In genomic region chr12:113933201-113933786, GRCh38 we compare ENCODE assay signal across 12 cellular contexts. TPM values are rescaled to one million over a fixed set of nuclear protein-coding genes. Genes with fewer than 3 reads are reported as not detected.
DNase-seq lines count a peak whose midpoint lies in the region; ATAC-seq and TF ChIP-seq lines count a peak whose summit lies in the region.
"Had no signal": no experiment of that assay in that cellular context is flagged by ENCODE, and none has a peak within 500 bp of the region (broad histone marks: within the 10 kb centered on the region; RNA-seq: fewer than 3 reads in every experiment).

No MANE protein-coding gene starts in this region.

- TF ChIP-seq CTCF in AG10803 (conservative IDR thresholded peaks at IDR 0.05; ENCODE audit: low read length) (no peak; the same call in 1 of the 2 replicates), neural crest cell (conservative IDR thresholded peaks at IDR 0.05) (no peak), omental fat pad (IDR thresholded peaks at IDR 0.05) (no peak)

- H3K9me3 Mint-ChIP-seq in neural crest cell = no peaks in the 10 kb centered on the region
- no peaks in the 10 kb centered on the region for H3K9me3 Mint-ChIP-seq in activated CD4-positive, alpha-beta memory T cell treated with anti-CD3 and anti-CD28 coated beads for 36 hours
- H3K9me3 Mint-ChIP-seq: CD4-positive, alpha-beta memory T cell had no signal

- CTCF ChIA-PET in activated CD4-positive, alpha-beta memory T cell treated with anti-CD3 and anti-CD28 coated beads for 36 hours (lab: Charles Lee) = no interaction called here

- H3K36me3 Mint-ChIP-seq in neural crest cell (ENCODE audit: low read depth) = peaks cover 5% of the 10 kb centered on the region
- peaks cover 46% of the 10 kb centered on the region for H3K36me3 Mint-ChIP-seq in activated CD4-positive, alpha-beta memory T cell treated with anti-CD3 and anti-CD28 coated beads for 36 hours

- no peaks in the 10 kb centered on the region for H3K9me3 ChIP-seq in SJSA1 (replicated peaks)
- H3K9me3 ChIP-seq: sigmoid colon, stomach had no signal

- ATAC-seq in omental fat pad (ENCODE audit: low FRiP score) (no peak), GM19324 (IDR thresholded peaks at IDR 0.05; ENCODE audit: low FRiP score, unreplicated experiment) (no peak), GM19351 (IDR thresholded peaks at IDR 0.05; ENCODE audit: unreplicated experiment) (no peak)

- no peaks in the 10 kb centered on the region for H3K27me3 Mint-ChIP-seq in neural crest cell (ENCODE audit: low read depth)
- no peaks in the 10 kb centered on the region for H3K27me3 Mint-ChIP-seq in activated CD4-positive, alpha-beta memory T cell treated with anti-CD3 and anti-CD28 coated beads for 36 hours
- H3K27me3 Mint-ChIP-seq: CD4-positive, alpha-beta memory T cell had no signal

- H3K36me3 ChIP-seq in SJSA1 = peaks cover 94% of the 10 kb centered on the region

- H3K4me3 ChIP-seq in AG10803 (ENCODE audit: low read length) = no peak overlapping the region
- H3K4me3 ChIP-seq in SJSA1 = no peak overlapping the region
- H3K4me3 ChIP-seq: sigmoid colon, stomach had no signal

- intact Hi-C loops in activated CD4-positive, alpha-beta memory T cell treated with anti-CD3 and anti-CD28 coated beads for 36 hours (cut with micrococcal nuclease) = no loop called here

- DNase-seq in AG10803 (ENCODE audit: low read depth) = peak; percentile 64
- peak; percentile 68 to 85 for DNase-seq in SJSA1 (ENCODE audit: low read depth in 1 of 2, low spot score in 2 of 2)
- peak; percentile 35 for DNase-seq in fibroblast of the conjunctiva (ENCODE audit: low read depth)
- peak; percentile 21 for DNase-seq in neural crest cell (ENCODE audit: low read depth, low spot score)
- DNase-seq in omental fat pad (ENCODE audit: low spot score) = no peak
- DNase-seq in activated CD4-positive, alpha-beta memory T cell treated with anti-CD3 and anti-CD28 coated beads for 36 hours = no peak
- DNase-seq: CD4-positive, alpha-beta memory T cell; MV-4-11; sigmoid colon; stomach had no signal

- H3K27ac Mint-ChIP-seq in neural crest cell (ENCODE audit: unreplicated experiment) = peak overlapping the region; percentile 99
- no peak overlapping the region for H3K27ac Mint-ChIP-seq in activated CD4-positive, alpha-beta memory T cell treated with anti-CD3 and anti-CD28 coated beads for 36 hours

- H3K27ac ChIP-seq in SJSA1 = no peak overlapping the region

- peaks cover 22% of the 10 kb centered on the region for H3K4me1 Mint-ChIP-seq in neural crest cell
- peaks cover 8% of the 10 kb centered on the region for H3K4me1 Mint-ChIP-seq in activated CD4-positive, alpha-beta memory T cell treated with anti-CD3 and anti-CD28 coated beads for 36 hours (ENCODE audit: low read depth)

- H3K4me3 Mint-ChIP-seq in neural crest cell = no peak overlapping the region
- no peak overlapping the region for H3K4me3 Mint-ChIP-seq in activated CD4-positive, alpha-beta memory T cell treated with anti-CD3 and anti-CD28 coated beads for 36 hours
- H3K4me3 Mint-ChIP-seq: CD4-positive, alpha-beta memory T cell had no signal

- H3K27me3 ChIP-seq in SJSA1 (replicated peaks) = no peaks in the 10 kb centered on the region
- H3K27me3 ChIP-seq: sigmoid colon, stomach had no signal

- POLR2A ChIA-PET in activated CD4-positive, alpha-beta memory T cell treated with anti-CD3 and anti-CD28 coated beads for 36 hours (lab: Charles Lee) = no interaction called here

- H3K4me1 ChIP-seq in SJSA1 (replicated peaks) = no peaks in the 10 kb centered on the region
- H3K4me1 ChIP-seq: sigmoid colon had no signal

RNA-seq across cellular contexts. Expression of gene RBM19, which starts 32.8 kb away (rescaled TPM):
- total RNA-seq in SJSA1 (2014; rRNA removed; shearing (Covaris generic)) = 271 and 433 TPM in 2 replicates
- total RNA-seq in neural crest cell (35.3 and 42.6 TPM in 2 replicates), omental fat pad (10 to 100 TPM; 24.3 to 41.6 (median 28.7) TPM)
- total RNA-seq in activated CD4-positive, alpha-beta memory T cell treated with anti-CD3 and anti-CD28 coated beads for 36 hours = 10 to 100 TPM; 69.6 to 74.1 TPM

Comparison
In these comparisons a context has a peak if more than half of its experiments do, and no peak if none do; other contexts are left out.
1. DNase-seq: peak in AG10803 (single experiment), SJSA1 (2 of 2), fibroblast of the conjunctiva (single experiment) and neural crest cell (single experiment); none in omental fat pad (single experiment) and activated CD4-positive, alpha-beta memory T cell treated with anti-CD3 and anti-CD28 coated beads for 36 hours (single experiment).